Comparison of ENCODE assay signal across 22 cellular contexts in the genomic region with DNA sequence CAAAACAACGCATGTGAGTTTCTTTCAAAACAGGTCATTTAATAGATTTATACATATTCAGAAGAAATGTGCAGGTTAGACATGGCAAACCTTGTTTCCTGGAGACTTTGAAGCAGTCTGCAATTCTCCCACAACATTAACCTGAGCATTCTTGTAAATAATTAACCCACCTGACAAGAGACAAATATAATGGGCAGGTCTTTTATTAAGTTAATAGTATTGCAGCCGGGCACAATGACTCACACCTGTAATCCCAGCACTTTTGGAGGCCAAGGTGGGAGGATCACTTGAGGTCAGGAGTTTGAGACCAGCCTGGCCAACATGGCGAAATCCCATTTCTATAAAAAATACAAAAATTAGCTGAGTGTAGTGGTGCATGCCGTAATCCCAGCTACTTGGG. TPM values are rescaled to one million over a fixed set of nuclear protein-coding genes. Genes with fewer than 3 reads are reported as not detected.
DNase-seq lines count a peak whose midpoint lies in the region; ATAC-seq lines count a peak whose summit lies in the region.
"Had no signal": no experiment of that assay in that cellular context is flagged by ENCODE, and none has a peak within 500 bp of the region (broad histone marks: within the 10 kb centered on the region; RNA-seq: fewer than 3 reads in every experiment).

No MANE protein-coding gene starts in this region.

- no peak overlapping the region for H3K4me3 Mint-ChIP-seq in effector memory CD8-positive, alpha-beta T cell
- H3K4me3 Mint-ChIP-seq: CD4-positive, alpha-beta T cell; HFFc6 had no signal

- peaks cover 6 to 34% of the 10 kb centered on the region in 2 donors for H3K27me3 Mint-ChIP-seq in effector memory CD8-positive, alpha-beta T cell
- H3K27me3 Mint-ChIP-seq: CD4-positive, alpha-beta T cell had no signal

- no peak for ATAC-seq in effector memory CD8-positive, alpha-beta T cell (replicated peaks)
- ATAC-seq: A549 had no signal

- no peak overlapping the region for H3K27ac Mint-ChIP-seq in effector memory CD8-positive, alpha-beta T cell
- H3K27ac Mint-ChIP-seq: CD4-positive, alpha-beta T cell; HFFc6 had no signal

- peaks cover 3 to 9% of the 10 kb centered on the region in 2 donors for H3K4me1 Mint-ChIP-seq in effector memory CD8-positive, alpha-beta T cell (ENCODE audit: low read depth in 2 of 2)

- peak; percentile 30 for DNase-seq in DMS53 treated with DMSO at 0.1 percent for 48 hours (lab: John Stamatoyannopoulos, UW; ENCODE audit: unreplicated experiment)
- peak; percentile 19 for DNase-seq in SW480 (ENCODE audit: low spot score)
- DNase-seq in kidney tubule cell (ENCODE audit: low spot score): peak; percentile 78
- peak; percentile 92 for DNase-seq in renal cortical epithelial cell (ENCODE audit: low read depth)
- DNase-seq in NCI-H748 treated with DMSO at 0.1 percent for 48 hours (lab: John Stamatoyannopoulos, UW): no peak
- no peak for DNase-seq in nucleus accumbens (lab: John Stamatoyannopoulos, UW)
- DNase-seq in effector memory CD8-positive, alpha-beta T cell: no peak
- no peak for DNase-seq in NCI-H1417 treated with DMSO at 0.1 percent for 48 hours (lab: John Stamatoyannopoulos, UW)
- DNase-seq: AML-193; CD4-positive, alpha-beta T cell; DMS79 treated with DMSO at 0.1 percent for 48 hours; GF-D8; GOT3; HFFc6; Karpas-422; NCI-H1694 treated with DMSO at 0.1 percent for 48 hours; NCI-H2081; NCI-H2227 treated with DMSO at 0.1 percent for 48 hours; NCI-H526 treated with DMSO at 0.1 percent for 48 hours; SHP77 treated with DMSO at 0.1 percent for 48 hours; SW 1271 had no signal

- no peaks in the 10 kb centered on the region for H3K36me3 Mint-ChIP-seq in effector memory CD8-positive, alpha-beta T cell (ENCODE audit: insufficient read depth)

- H3K9me3 Mint-ChIP-seq in effector memory CD8-positive, alpha-beta T cell: no peaks in the 10 kb centered on the region
- H3K9me3 Mint-ChIP-seq: CD4-positive, alpha-beta T cell; HFFc6 had no signal

RNA-seq across cellular contexts. Expression of gene IFIT5, which starts 54.3 kb away (rescaled TPM):
- 16.0 and 41.0 TPM in 2 replicates for total RNA-seq in renal cortical epithelial cell

Comparison
In these comparisons a context has a peak if more than half of its experiments do, and no peak if none do; other contexts are left out.
1. DNase-seq: peak in DMS53 treated with DMSO at 0.1 percent for 48 hours (single experiment), SW480 (single experiment), kidney tubule cell (single experiment) and renal cortical epithelial cell (single experiment); none in NCI-H748 treated with DMSO at 0.1 percent for 48 hours (single experiment), nucleus accumbens (0 of 56), effector memory CD8-positive, alpha-beta T cell (0 of 3) and NCI-H1417 treated with DMSO at 0.1 percent for 48 hours (single experiment).